30 cellular contexts compared by ENCODE assay signal in the genomic region with DNA sequence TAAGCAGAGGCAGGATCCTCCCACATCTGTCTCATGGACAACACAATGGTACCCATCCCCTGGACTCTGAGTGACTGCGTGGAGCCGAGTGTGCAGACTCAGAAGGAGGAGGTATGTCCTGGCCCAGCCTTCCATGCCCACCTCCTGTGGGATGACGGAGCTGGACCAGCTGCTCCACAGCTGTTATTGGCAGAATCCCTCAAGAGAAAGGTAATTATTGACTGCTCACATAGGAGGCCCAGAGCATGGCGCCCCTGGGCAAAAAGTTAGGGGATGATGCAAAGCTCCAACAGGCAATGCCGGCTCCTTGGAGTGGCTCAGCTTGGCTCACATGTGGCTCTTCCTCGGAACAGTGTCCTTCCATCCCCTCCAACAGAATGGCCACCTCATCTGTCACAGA. TPM values are rescaled to one million over a fixed set of nuclear protein-coding genes. Genes with fewer than 3 reads are reported as not detected.
"Had no signal": no experiment of that assay in that cellular context is flagged by ENCODE, and none has a peak within 500 bp of the region (broad histone marks: within the 10 kb centered on the region; RNA-seq: fewer than 3 reads in every experiment).

No MANE protein-coding gene starts in this region.

- DNase-seq: activated CD4-positive, alpha-beta memory T cell treated with anti-CD3 and anti-CD28 coated beads for 36 hours; activated CD4-positive, alpha-beta T cell treated with anti-CD3 and anti-CD28 coated beads, Interleukin-2, amount 10 ng/mL, durations not matched to agents 7 days and 5 days; activated CD4-positive, CD25-positive, alpha-beta regulatory T cell; activated CD8-positive, alpha-beta memory T cell treated with anti-CD3 and anti-CD28 coated beads, Interleukin-2, amount 50 U/mL, for 4 hours; activated effector memory CD4-positive, alpha-beta T cell treated with anti-CD3 and anti-CD28 coated beads, Interleukin-2, amount 50 U/mL, for 16 hours; activated T-cell treated with anti-CD3 and anti-CD28 coated beads, Interleukin-2, amount 50 U/mL, for 4 hours; aorta; central memory CD4-positive, alpha-beta T cell; IMR-90; Kasumi-1; KBM-7; NCI-H1105 treated with DMSO at 0.1 percent for 48 hours; NCI-H146; NCI-H1930; NCI-H2107; NCI-H2171 treated with DMSO at 0.1 percent for 48 hours; NCI-H226; NCI-H526 treated with DMSO at 0.1 percent for 48 hours; NCI-H82; RPMI8226; SHP77 had no signal

- ATAC-seq: activated T-cell treated with anti-CD3 and anti-CD28 coated beads, Interleukin-2, amount 50 U/mL, for 4 hours; Panc1; SK-N-SH treated with all-trans-retinoic acid at 6 μM for 48 hours had no signal

- H3K27me3 ChIP-seq: SJSA1 had no signal

- H3K9me3 ChIP-seq: SJSA1 had no signal

- H3K36me3 ChIP-seq: breast epithelium, SJSA1 had no signal

- H3K27me3 Mint-ChIP-seq: activated CD4-positive, alpha-beta T cell treated with anti-CD3 and anti-CD28 coated beads, Interleukin-2, amount 10 ng/mL, durations not matched to agents 7 days and 5 days had no signal

- H3K4me1 ChIP-seq: breast epithelium, SJSA1 had no signal

- H3K27ac ChIP-seq: breast epithelium, SJSA1 had no signal

- H3K4me3 ChIP-seq: breast epithelium, SJSA1 had no signal

- H3K4me3 Mint-ChIP-seq: activated CD4-positive, alpha-beta memory T cell treated with anti-CD3 and anti-CD28 coated beads for 36 hours; activated CD4-positive, alpha-beta T cell treated with anti-CD3 and anti-CD28 coated beads, Interleukin-2, amount 10 ng/mL, durations not matched to agents 7 days and 5 days; activated naive CD4-positive, alpha-beta T cell treated with anti-CD3 and anti-CD28 coated beads, Interleukin-2, amount 50 U/mL, for 24 hours; activated T-cell treated with anti-CD3 and anti-CD28 coated beads, Interleukin-2, amount 50 U/mL, for 4 hours; T-helper 1 cell treated with Interleukin-12 subunit alpha and Interleukin-12 subunit beta and Interleukin-4 antibody, amounts not matched to agents 30 μg/mL and 1 μg/mL, for 36 hours had no signal

- H3K27ac Mint-ChIP-seq: activated CD4-positive, alpha-beta memory T cell treated with anti-CD3 and anti-CD28 coated beads for 36 hours; activated CD4-positive, alpha-beta T cell treated with anti-CD3 and anti-CD28 coated beads, Interleukin-2, amount 10 ng/mL, durations not matched to agents 7 days and 5 days; T-helper 1 cell treated with Interleukin-12 subunit alpha and Interleukin-12 subunit beta and Interleukin-4 antibody, amounts not matched to agents 30 μg/mL and 1 μg/mL, for 36 hours had no signal

- H3K4me1 Mint-ChIP-seq: activated CD4-positive, alpha-beta T cell treated with anti-CD3 and anti-CD28 coated beads, Interleukin-2, amount 10 ng/mL, durations not matched to agents 7 days and 5 days had no signal

RNA-seq across cellular contexts. Expression of a gene that starts 12.2 kb away (rescaled TPM):
- total RNA-seq: activated CD4-positive, alpha-beta memory T cell treated with anti-CD3 and anti-CD28 coated beads for 36 hours; activated CD4-positive, alpha-beta T cell treated with anti-CD3 and anti-CD28 coated beads, Interleukin-2, amount 10 ng/mL, durations not matched to agents 7 days and 5 days; activated CD8-positive, alpha-beta memory T cell treated with anti-CD3 and anti-CD28 coated beads for 36 hours; activated T-cell treated with anti-CD3 and anti-CD28 coated beads, Interleukin-2, amount 50 U/mL, for 4 hours; aorta; breast epithelium; IMR-90; NCI-H460; OCI-LY7; SJSA1 had no signal
- polyA plus RNA-seq: aorta, IMR-90 had no signal

RNA-seq across cellular contexts. Expression of a gene that starts 60.0 kb away (rescaled TPM):
- total RNA-seq: activated CD4-positive, alpha-beta memory T cell treated with anti-CD3 and anti-CD28 coated beads for 36 hours; activated CD8-positive, alpha-beta memory T cell treated with anti-CD3 and anti-CD28 coated beads for 36 hours; IMR-90; OCI-LY7 had no signal
